ENCODE assay signal across 9 cellular contexts in the genomic region with DNA sequence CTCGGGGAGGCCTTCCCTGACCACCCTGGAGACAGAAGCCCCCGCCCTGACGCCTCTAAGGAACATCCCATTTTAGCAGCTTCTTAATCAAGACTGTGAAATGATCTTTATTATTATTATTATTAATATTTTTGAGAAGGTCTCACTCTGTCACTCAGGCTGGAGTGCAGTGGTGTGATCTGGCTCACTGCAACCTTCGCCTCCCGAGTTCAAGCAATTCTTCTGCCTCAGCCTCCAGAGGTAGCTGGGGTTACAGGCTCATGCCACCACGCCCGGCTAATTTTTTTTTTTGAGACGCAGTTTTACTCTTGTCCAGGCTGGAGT. TPM values are rescaled to one million over a fixed set of nuclear protein-coding genes. Genes with fewer than 3 reads are reported as not detected.
DNase-seq lines count a peak whose midpoint lies in the region; ATAC-seq, FAIRE-seq and TF ChIP-seq lines count a peak whose summit lies in the region.
"Had no signal": no experiment of that assay in that cellular context is flagged by ENCODE, and none has a peak within 500 bp of the region (broad histone marks: within the 10 kb centered on the region; RNA-seq: fewer than 3 reads in every experiment).

No MANE protein-coding gene starts in this region.

- in situ Hi-C loops in astrocyte of the spinal cord (cut with HindIII; ENCODE audit: low sequenced_read_pairs) = no loop called here

- 47 to 49% methylated on average over 8 of the region's 8 CpGs for WGBS in upper lobe of left lung, 2 donors

- no peaks in the 10 kb centered on the region for H3K27me3 ChIP-seq in upper lobe of left lung

- no peak for ATAC-seq in natural killer cell treated with Interleukin-12 subunit alpha and Interleukin-12 subunit beta and Interleukin-15 and Interleukin-18, amount 100 ng/mL, for 72 hours
- ATAC-seq in natural killer cell (no peak), upper lobe of left lung (ENCODE audit: low FRiP score in 2 of 2) (no peak), HG03520 (IDR thresholded peaks at IDR 0.05; ENCODE audit: unreplicated experiment) (no peak)

- no peak for FAIRE-seq in urothelium cell line (lab: Jason Lieb, UNC)

- no peak for TF ChIP-seq EP300 in upper lobe of left lung (IDR thresholded peaks at IDR 0.05)

- H3K4me1 ChIP-seq in upper lobe of left lung = peaks cover 3 to 11% (median 8%) of the 10 kb centered on the region in 4 donors

- H3K36me3 Mint-ChIP-seq in natural killer cell treated with Interleukin-12 subunit alpha and Interleukin-12 subunit beta and Interleukin-15 and Interleukin-18, amount 100 ng/mL, for 72 hours = no peaks in the 10 kb centered on the region
- H3K36me3 Mint-ChIP-seq in natural killer cell (no peaks in the 10 kb centered on the region), mesothelial cell of epicardium (no peaks in the 10 kb centered on the region)

- peak overlapping the region; percentile 17 to 81 (median 64) for H3K27ac ChIP-seq in upper lobe of left lung

- TF ChIP-seq POLR2A in upper lobe of left lung (IDR thresholded peaks at IDR 0.05) = no peak

- H3K4me1 Mint-ChIP-seq in natural killer cell treated with Interleukin-12 subunit alpha and Interleukin-12 subunit beta and Interleukin-15 and Interleukin-18, amount 100 ng/mL, for 72 hours (ENCODE audit: low read depth in 2 of 2) = peaks cover 7 to 14% of the 10 kb centered on the region in 2 donors
- H3K4me1 Mint-ChIP-seq in natural killer cell = peaks cover 5 to 12% of the 10 kb centered on the region in 2 donors
- peaks cover 8% of the 10 kb centered on the region for H3K4me1 Mint-ChIP-seq in mesothelial cell of epicardium

- TF ChIP-seq CTCF in natural killer cell (IDR thresholded peaks at IDR 0.05) = no peak
- TF ChIP-seq CTCF in astrocyte of the spinal cord (IDR thresholded peaks at IDR 0.05; ENCODE audit: low read depth, low read length) = no peak
- TF ChIP-seq CTCF in mesothelial cell of epicardium (IDR thresholded peaks at IDR 0.05; ENCODE audit: unreplicated experiment) = no peak
- no peak for TF ChIP-seq CTCF in upper lobe of left lung (IDR thresholded peaks at IDR 0.05)

- intact Hi-C loops in natural killer cell (cut with micrococcal nuclease) = loop anchor here (1.0 kb wide), 1 partner anchor 80 kb away; no protein-coding TSS in a partner anchor

- H3K36me3 ChIP-seq in upper lobe of left lung = no peaks in the 10 kb centered on the region

- no peaks in the 10 kb centered on the region for H3K9me3 ChIP-seq in upper lobe of left lung

- no peak for DNase-seq in natural killer cell treated with Interleukin-12 subunit alpha and Interleukin-12 subunit beta and Interleukin-15 and Interleukin-18, amount 100 ng/mL, for 72 hours (ENCODE audit: low spot score)
- DNase-seq in natural killer cell (no peak), astrocyte of the spinal cord (ENCODE audit: low read depth, low spot score) (no peak), mesothelial cell of epicardium (ENCODE audit: low spot score in 2 of 2, unreplicated experiment in 2 of 2) (no peak), upper lobe of left lung (no peak), middle frontal gyrus (ENCODE audit: extremely low spot score, low spot score) (no peak), urothelium cell line (ENCODE audit: low spot score) (no peak)

- H3K27me3 Mint-ChIP-seq in natural killer cell treated with Interleukin-12 subunit alpha and Interleukin-12 subunit beta and Interleukin-15 and Interleukin-18, amount 100 ng/mL, for 72 hours = peaks cover 3 to 7% of the 10 kb centered on the region in 2 donors
- H3K27me3 Mint-ChIP-seq in natural killer cell (ENCODE audit: low read depth in 2 of 2) (peaks cover 0 to 2% of the 10 kb centered on the region in 2 donors), mesothelial cell of epicardium (ENCODE audit: low read depth) (peaks cover 6% of the 10 kb centered on the region)

- peak overlapping the region; percentile 87 for H3K4me3 Mint-ChIP-seq in natural killer cell treated with Interleukin-12 subunit alpha and Interleukin-12 subunit beta and Interleukin-15 and Interleukin-18, amount 100 ng/mL, for 72 hours
- H3K4me3 Mint-ChIP-seq in natural killer cell (no peak overlapping the region), mesothelial cell of epicardium (peak overlapping the region; percentile 84)

- no peaks in the 10 kb centered on the region for H3K9me3 Mint-ChIP-seq in natural killer cell treated with Interleukin-12 subunit alpha and Interleukin-12 subunit beta and Interleukin-15 and Interleukin-18, amount 100 ng/mL, for 72 hours
- no peaks in the 10 kb centered on the region for H3K9me3 Mint-ChIP-seq in natural killer cell
- H3K9me3 Mint-ChIP-seq in mesothelial cell of epicardium = no peaks in the 10 kb centered on the region

- H3K4me3 ChIP-seq in astrocyte of the spinal cord (ENCODE audit: low read depth, low read length) = peak overlapping the region; percentile 7
- peak overlapping the region in 3 of 4 donors; percentile 45 to 59 (median 59) for H3K4me3 ChIP-seq in upper lobe of left lung

- no peak overlapping the region for H3K27ac Mint-ChIP-seq in natural killer cell treated with Interleukin-12 subunit alpha and Interleukin-12 subunit beta and Interleukin-15 and Interleukin-18, amount 100 ng/mL, for 72 hours
- peak overlapping the region in 1 of 2 donors; percentile 82 for H3K27ac Mint-ChIP-seq in natural killer cell
- no peak overlapping the region for H3K27ac Mint-ChIP-seq in mesothelial cell of epicardium

RNA-seq across cellular contexts. Expression of gene DAND5, which starts 3.6 kb away (rescaled TPM):
- not detected for total RNA-seq in natural killer cell treated with Interleukin-12 subunit alpha and Interleukin-12 subunit beta and Interleukin-15 and Interleukin-18, amount 100 ng/mL, for 72 hours
- total RNA-seq in natural killer cell (not detected), mesothelial cell of epicardium (0.16 TPM in 1 of 3 replicates, not detected in the others), upper lobe of left lung (not detected)
- total RNA-seq: activated CD8-positive, alpha-beta memory T cell treated with anti-CD3 and anti-CD28 coated beads for 36 hours had no signal

RNA-seq across cellular contexts. Expression of gene GADD45GIP1, which starts 8.8 kb away (rescaled TPM):
- 10 to 100 TPM; 15.9 to 32.3 TPM for total RNA-seq in natural killer cell treated with Interleukin-12 subunit alpha and Interleukin-12 subunit beta and Interleukin-15 and Interleukin-18, amount 100 ng/mL, for 72 hours
- 1 to 10 TPM; 5.3 to 7.1 (median 5.7) TPM for total RNA-seq in natural killer cell
- total RNA-seq in mesothelial cell of epicardium = 18.7 to 19.1 TPM (median 18.8 TPM) in 3 replicates
- 10 to 100 TPM; 15.3 to 43.8 (median 26.6) TPM for total RNA-seq in upper lobe of left lung

RNA-seq across cellular contexts. Expression of gene RAD23A, which starts 20.1 kb away (rescaled TPM):
- total RNA-seq in natural killer cell treated with Interleukin-12 subunit alpha and Interleukin-12 subunit beta and Interleukin-15 and Interleukin-18, amount 100 ng/mL, for 72 hours = 100 to 1,000 TPM; 112 to 148 TPM
- 10 to 100 TPM; 79.2 to 81.2 (median 80.3) TPM for total RNA-seq in natural killer cell
- 78.6 to 87.4 TPM (median 80.7 TPM) in 3 replicates for total RNA-seq in mesothelial cell of epicardium
- total RNA-seq in upper lobe of left lung = 100 to 1,000 TPM in 3 of 6 donors, 10 to 100 TPM in 3; 69.1 to 115 (median 98.8) TPM

RNA-seq across cellular contexts. Expression of gene CALR, which starts 27.4 kb away (rescaled TPM):
- total RNA-seq in natural killer cell treated with Interleukin-12 subunit alpha and Interleukin-12 subunit beta and Interleukin-15 and Interleukin-18, amount 100 ng/mL, for 72 hours = 1,000 to 10,000 TPM; 1,328 to 1,513 TPM
- 100 to 1,000 TPM; 588 to 813 (median 763) TPM for total RNA-seq in natural killer cell
- total RNA-seq in mesothelial cell of epicardium = 863 to 886 TPM (median 869 TPM) in 3 replicates
- total RNA-seq in upper lobe of left lung = 1,000 to 10,000 TPM in 1 of 6 donors, 100 to 1,000 TPM in 5; 171 to 1,351 (median 423) TPM

RNA-seq across cellular contexts. Expression of gene NFIX, which starts 29.5 kb away (rescaled TPM):
- under 1 TPM; 0.31 to 0.89 TPM for total RNA-seq in natural killer cell treated with Interleukin-12 subunit alpha and Interleukin-12 subunit beta and Interleukin-15 and Interleukin-18, amount 100 ng/mL, for 72 hours
- total RNA-seq in natural killer cell (1 to 10 TPM in 2 of 3 donors, under 1 TPM in 1; 0.61 to 2.1 (median 1.3) TPM), mesothelial cell of epicardium (52.4 to 55.5 TPM (median 53.8 TPM) in 3 replicates), upper lobe of left lung (100 to 1,000 TPM in 3 of 6 donors, 10 to 100 TPM in 3; 64.0 to 188 (median 107) TPM)
